Comparison of ENCODE assay signal across 9 cellular contexts in genomic region chr3:88005066-88005465, GRCh38. TPM values are rescaled to one million over a fixed set of nuclear protein-coding genes. Genes with fewer than 3 reads are reported as not detected.
DNase-seq lines count a peak whose midpoint lies in the region; ATAC-seq, FAIRE-seq and TF ChIP-seq lines count a peak whose summit lies in the region.
"Had no signal": no experiment of that assay in that cellular context is flagged by ENCODE, and none has a peak within 500 bp of the region (broad histone marks: within the 10 kb centered on the region; RNA-seq: fewer than 3 reads in every experiment).

No MANE protein-coding gene starts in this region.

- intact Hi-C loops in endothelial cell of umbilical vein (cut with micrococcal nuclease) (loop anchor here (1.0 kb wide), 1 partner anchor 745 kb away; no protein-coding TSS in a partner anchor), sciatic nerve (cut with DNase I) (no loop called here)

- in situ Hi-C loops in GM23248 (cut with MboI) = no loop called here

- H3K4me2 ChIP-seq in GM23248 (ENCODE audit: unreplicated experiment) (peak overlapping the region; percentile 41), endothelial cell of umbilical vein (ENCODE audit: insufficient read depth, low read length) (no peak overlapping the region)

- H3K27ac ChIP-seq in GM23248 (no peak overlapping the region), endothelial cell of umbilical vein (ENCODE audit: insufficient read depth, low read depth, low read length) (no peak overlapping the region)

- no peak overlapping the region for H3K9ac ChIP-seq in GM23248
- H3K9ac ChIP-seq in endothelial cell of umbilical vein (replicated peaks; ENCODE audit: extremely low read depth, insufficient read depth, low read length) = no peak overlapping the region

- BruUV-seq in endothelial cell of umbilical vein (replicated peaks; lab: Mats Ljungman, UMichigan) = no TSS peak

- no peak overlapping the region for H3K4me3 ChIP-seq in GM23248
- H3K4me3 ChIP-seq in endothelial cell of umbilical vein (replicated peaks in 1 of 3; ENCODE audit: insufficient read depth in 1 of 3, low read depth in 1 of 3, low read length in 3 of 3) = no peak overlapping the region
- H3K4me3 ChIP-seq: lung had no signal

- ATAC-seq in sciatic nerve = peak; percentile 51
- ATAC-seq in HG02938 (IDR thresholded peaks at IDR 0.05; ENCODE audit: unreplicated experiment) = no peak
- no peak for ATAC-seq in GM18909 (IDR thresholded peaks at IDR 0.05; ENCODE audit: poor library complexity, unreplicated experiment)

- no peaks in the 10 kb centered on the region for H3K9me1 ChIP-seq in endothelial cell of umbilical vein (replicated peaks; ENCODE audit: control insufficient read depth, extremely low read depth, insufficient read depth, low read length)

- no peaks in the 10 kb centered on the region for H3F3A ChIP-seq in GM23248 (ENCODE audit: insufficient read depth)

- DNase-seq in D721Med (ENCODE audit: insufficient read length, low spot score) (no peak), GM23248 (peak; percentile 65), NOMO-1 treated with dmso at 0.1 percent for 144 hours (lab: John Stamatoyannopoulos, UW; ENCODE audit: unreplicated experiment) (peak; percentile 50), endothelial cell of umbilical vein (ENCODE audit: low read depth, low spot score) (peak; percentile 45), sciatic nerve (ENCODE audit: low spot score) (no peak), GM12891 (ENCODE audit: insufficient read length, low spot score) (no peak)

- no peak for TF ChIP-seq POLR2A in endothelial cell of umbilical vein (IDR thresholded peaks at IDR 0.05; ENCODE audit: low read depth, low read length)
- no peak for TF ChIP-seq POLR2A in GM12891 (IDR thresholded peaks at IDR 0.05; ENCODE audit: low read depth, low read length)

- H3K36me3 ChIP-seq in GM23248 (ENCODE audit: low read depth) (no peaks in the 10 kb centered on the region), endothelial cell of umbilical vein (ENCODE audit: control insufficient read depth in 2 of 2, extremely low read depth in 1 of 2, insufficient read depth in 2 of 2, low read length in 2 of 2) (no peaks in the 10 kb centered on the region)

- dilution Hi-C loops in endothelial cell of umbilical vein (cut with MboI; ENCODE audit: extremely low pct_ligation_motif_present, low sequenced_read_pairs) = no loop called here

- no peaks in the 10 kb centered on the region for H3K4me1 ChIP-seq in GM23248 (ENCODE audit: insufficient read depth)
- H3K4me1 ChIP-seq in endothelial cell of umbilical vein (ENCODE audit: control insufficient read depth, extremely low read depth, insufficient read depth, low read length) = peaks cover 2% of the 10 kb centered on the region

- H3K9me2 ChIP-seq in GM23248 (ENCODE audit: insufficient read depth) = no peaks in the 10 kb centered on the region

- no peaks in the 10 kb centered on the region for H3K79me2 ChIP-seq in GM23248 (ENCODE audit: insufficient read depth)
- H3K79me2 ChIP-seq in endothelial cell of umbilical vein (ENCODE audit: control insufficient read depth, insufficient read depth, low read length) = no peaks in the 10 kb centered on the region

- POLR2A ChIA-PET in endothelial cell of umbilical vein (lab: Charles Lee) = no interaction called here

- WGBS in GM23248 (ENCODE audit: low coverage in 1 of 2, low lambda C conversion rate in 2 of 2, missing lambda C conversion rate in 2 of 2), 2 experiments = 9% methylated on average over 2 of the region's 2 CpGs

- H2AFZ ChIP-seq in GM23248 (peak overlapping the region; percentile 35), endothelial cell of umbilical vein (ENCODE audit: low read depth, low read length) (peak overlapping the region; percentile 38)

- TF ChIP-seq CTCF in D721Med (IDR thresholded peaks at IDR 0.05; ENCODE audit: insufficient read depth, missing control alignments) = peak; percentile 52
- peak in 1 of 2 donors; percentile 20 for TF ChIP-seq CTCF in endothelial cell of umbilical vein (IDR thresholded peaks at IDR 0.05; ENCODE audit: extremely low read depth in 1 of 2, insufficient read depth in 1 of 2, low read depth in 1 of 2, low read length in 2 of 2)

- no peaks in the 10 kb centered on the region for H4K20me1 ChIP-seq in GM23248 (ENCODE audit: insufficient read depth)
- no peaks in the 10 kb centered on the region for H4K20me1 ChIP-seq in endothelial cell of umbilical vein (replicated peaks; ENCODE audit: control insufficient read depth, extremely low read depth, insufficient read depth, low read length)

- CTCF ChIA-PET in endothelial cell of umbilical vein (lab: Charles Lee) = interaction anchor here (0.5 to 3.9 kb wide), 62 partner anchors 9 to 1302 kb away, joined by 3 to 112 read pairs (median 4); partner anchors contain the start of genes C3orf38, CGGBP1 and ZNF654

- H3K9me3 ChIP-seq in GM23248 (ENCODE audit: low read depth) = no peaks in the 10 kb centered on the region
- H3K9me3 ChIP-seq in endothelial cell of umbilical vein (replicated peaks; ENCODE audit: control insufficient read depth, insufficient read depth, low read length) = no peaks in the 10 kb centered on the region

- H3K27me3 ChIP-seq in GM23248 (replicated peaks; ENCODE audit: insufficient read depth) = 0 out of 2 replicates have a peak, but pooled peaks cover 3% of the 10 kb centered on the region
- H3K27me3 ChIP-seq in endothelial cell of umbilical vein (ENCODE audit: control insufficient read depth in 2 of 2, insufficient read depth in 2 of 2, low read length in 2 of 2) = peaks cover 0 to 4% of the 10 kb centered on the region in 2 experiments

- FAIRE-seq in D721Med (lab: Jason Lieb, UNC) (peak; percentile 68), endothelial cell of umbilical vein (lab: Jason Lieb, UNC) (peak; percentile 55), GM12891 (lab: Jason Lieb, UNC) (no peak)

TF ChIP-seq in endothelial cell of umbilical vein, 7 proteins besides CTCF, POLR2A, EP300 and RAD21:
- TF ChIP-seq FOS (IDR thresholded peaks at IDR 0.05; ENCODE audit: borderline replicate concordance, insufficient read depth, low read length) (no peak), JUN (IDR thresholded peaks at IDR 0.05; ENCODE audit: borderline replicate concordance, insufficient read depth, insufficient read length, low read depth) (no peak), MYC (IDR thresholded peaks at IDR 0.05; ENCODE audit: low read depth, low read length) (no peak), EZH2 (IDR thresholded peaks at IDR 0.05; ENCODE audit: borderline replicate concordance, low read depth, low read length, severe bottlenecking) (no peak), POLR2AphosphoS5 (IDR thresholded peaks at IDR 0.05; ENCODE audit: insufficient read depth, low read depth, low read length) (no peak), GATA2 (IDR thresholded peaks at IDR 0.05; ENCODE audit: insufficient read depth, insufficient read length, low read depth, low read length) (no peak), MAX (IDR thresholded peaks at IDR 0.05; ENCODE audit: insufficient read depth, insufficient read length) (no peak)

TF ChIP-seq in GM12891, 5 proteins besides CTCF, POLR2A, EP300 and RAD21:
- TF ChIP-seq POU2F2 (IDR thresholded peaks at IDR 0.05; ENCODE audit: low read depth, low read length) (no peak), TAF1 (IDR thresholded peaks at IDR 0.05; ENCODE audit: low read depth, low read length) (no peak), POLR2AphosphoS5 (IDR thresholded peaks at IDR 0.05; ENCODE audit: low read depth, low read length) (no peak), PAX5 (IDR thresholded peaks at IDR 0.05; ENCODE audit: insufficient read depth, low read length, severe bottlenecking) (no peak), SPI1 (IDR thresholded peaks at IDR 0.05; ENCODE audit: low read depth, low read length) (no peak)

RNA-seq across cellular contexts. Expression of gene CGGBP1, which starts 53.7 kb away (rescaled TPM):
- total RNA-seq in GM23248 (2014; rRNA removed; shearing (Covaris generic)) = 51.1 and 54.9 TPM in 2 replicates
- polyA plus RNA-seq in GM23248 (2016; fragmentation: Nextera tagmentation; extraction: Ambion mirVana) = 59.0 and 61.4 TPM in 2 replicates
- 69.4 and 69.7 TPM in 2 replicates for total RNA-seq in endothelial cell of umbilical vein
- 26.0 and 33.1 TPM in 2 replicates for polyA plus RNA-seq in endothelial cell of umbilical vein
- 45.1 and 55.9 TPM in 2 replicates for polyA plus RNA-seq in endothelial cell of umbilical vein (2011; cell fraction: cytosol; rRNA removed)
- polyA plus RNA-seq in endothelial cell of umbilical vein (2011; cell fraction: nucleus; rRNA removed) = 150 and 175 TPM in 2 replicates
- polyA plus RNA-seq in endothelial cell of umbilical vein (2012) = 36.2 and 43.2 TPM in 2 replicates
- polyA minus RNA-seq in endothelial cell of umbilical vein = 77.6 and 83.4 TPM in 2 replicates
- 34.2 TPM for polyA minus RNA-seq in endothelial cell of umbilical vein (2011; cell fraction: cytosol; rRNA and poly(A)+ RNA removed)
- 49.4 and 73.7 TPM in 2 replicates for polyA minus RNA-seq in endothelial cell of umbilical vein (2011; cell fraction: nucleus; rRNA and poly(A)+ RNA removed)
- total RNA-seq in sciatic nerve = 69.2 TPM
- polyA plus RNA-seq in GM12891 (2012; ENCODE audit: low read depth, missing spikeins) = 25.1 TPM

RNA-seq across cellular contexts. Expression of gene ZNF654, which starts 54.0 kb away (rescaled TPM):
- total RNA-seq in GM23248 (2014; rRNA removed; shearing (Covaris generic)) = 15.8 and 22.4 TPM in 2 replicates
- 11.6 and 14.3 TPM in 2 replicates for polyA plus RNA-seq in GM23248 (2016; fragmentation: Nextera tagmentation; extraction: Ambion mirVana)
- 14.6 and 14.8 TPM in 2 replicates for total RNA-seq in endothelial cell of umbilical vein
- 1.5 and 2.9 TPM in 2 replicates for polyA plus RNA-seq in endothelial cell of umbilical vein
- 2.1 and 2.8 TPM in 2 replicates for polyA plus RNA-seq in endothelial cell of umbilical vein (2011; cell fraction: cytosol; rRNA removed)
- 7.3 and 8.6 TPM in 2 replicates for polyA plus RNA-seq in endothelial cell of umbilical vein (2011; cell fraction: nucleus; rRNA removed)
- polyA plus RNA-seq in endothelial cell of umbilical vein (2012) = 5.0 and 7.6 TPM in 2 replicates
- 6.3 and 9.5 TPM in 2 replicates for polyA minus RNA-seq in endothelial cell of umbilical vein
- polyA minus RNA-seq in endothelial cell of umbilical vein (2011; cell fraction: cytosol; rRNA and poly(A)+ RNA removed) = 2.2 TPM
- 19.5 and 23.2 TPM in 2 replicates for polyA minus RNA-seq in endothelial cell of umbilical vein (2011; cell fraction: nucleus; rRNA and poly(A)+ RNA removed)
- total RNA-seq in sciatic nerve = 24.3 TPM
- polyA plus RNA-seq in GM12891 (2012; ENCODE audit: low read depth, missing spikeins) = 5.9 TPM

Comparison
In these comparisons a context has a peak if more than half of its experiments do, and no peak if none do; other contexts are left out.
1. DNase-seq: peak in GM23248 (single experiment), NOMO-1 treated with dmso at 0.1 percent for 144 hours (single experiment) and endothelial cell of umbilical vein (single experiment); none in D721Med (single experiment), sciatic nerve (single experiment) and GM12891 (single experiment).